In genomic region chr12:4271433-4272013, GRCh38 we compare ENCODE assay signal across 8 cellular contexts. TPM values are rescaled to one million over a fixed set of nuclear protein-coding genes. Genes with fewer than 3 reads are reported as not detected.
DNase-seq lines count a peak whose midpoint lies in the region; ATAC-seq and TF ChIP-seq lines count a peak whose summit lies in the region.

No MANE protein-coding gene starts in this region.

- H3K9me3 ChIP-seq in T-helper 17 cell (ENCODE audit: control insufficient read depth, low read length, poor library complexity, severe bottlenecking): no peaks in the 10 kb centered on the region
- no peaks in the 10 kb centered on the region for H3K9me3 ChIP-seq in psoas muscle

- H3K27me3 ChIP-seq in psoas muscle (ENCODE audit: insufficient read depth in 3 of 3, low read length in 2 of 3): peaks cover 0 to 95% (median 45%) of the 10 kb centered on the region in 3 donors

- intact Hi-C loops in psoas muscle (cut with DNase I): no loop called here

- peaks cover 42% of the 10 kb centered on the region for H3K4me1 ChIP-seq in psoas muscle

- peak overlapping the region; percentile 97 for H3K4me3 Mint-ChIP-seq in T-helper 17 cell

- H3K4me1 Mint-ChIP-seq in T-helper 17 cell: peaks cover 19% of the 10 kb centered on the region

- H3K27ac Mint-ChIP-seq in T-helper 17 cell: peak overlapping the region; percentile 97

- H3K36me3 ChIP-seq in psoas muscle (ENCODE audit: insufficient read depth in 1 of 2, low read depth in 1 of 2): no peaks in the 10 kb centered on the region

- peaks cover 5% of the 10 kb centered on the region for H3K27me3 Mint-ChIP-seq in T-helper 17 cell

- H3K36me3 Mint-ChIP-seq in T-helper 17 cell (ENCODE audit: low read depth): peaks cover 4% of the 10 kb centered on the region

- WGBS in psoas muscle, 3 donors: 1 to 2% (median 2%) methylated on average over 31 of the region's 31 CpGs

- ATAC-seq in GM18502 (IDR thresholded peaks at IDR 0.05; ENCODE audit: poor library complexity, unreplicated experiment) (peak; percentile 17), HG02610 (IDR thresholded peaks at IDR 0.05; ENCODE audit: unreplicated experiment) (peak; percentile 12), T-helper 17 cell (peak; percentile 10), psoas muscle (no peak)

- TF ChIP-seq POLR2A in erythroblast (IDR thresholded peaks at IDR 0.05; ENCODE audit: low read length): peak; percentile 36

- peak in 1 of 3 donors; percentile 35 for DNase-seq in T-helper 17 cell
- peak; percentile 70 to 71 for DNase-seq in erythroblast (lab: John Stamatoyannopoulos, UW)
- no peak for DNase-seq in psoas muscle
- DNase-seq in DMS79 (lab: John Stamatoyannopoulos, UW): no peak
- no peak for DNase-seq in NCI-H345 treated with DMSO at 0.1 percent for 48 hours (lab: John Stamatoyannopoulos, UW; ENCODE audit: unreplicated experiment)
- DNase-seq in NCI-H526 (lab: John Stamatoyannopoulos, UW): no peak

- H3K4me3 ChIP-seq in psoas muscle: peak overlapping the region; percentile 69

- no peak for TF ChIP-seq CTCF in psoas muscle (IDR thresholded peaks at IDR 0.05)

- peak overlapping the region; percentile 23 for H3K27ac ChIP-seq in psoas muscle

RNA-seq across cellular contexts. Expression of gene CCND2, which starts 2.0 kb away (rescaled TPM):
- total RNA-seq in T-helper 17 cell: 100 to 1,000 TPM; 197 to 225 TPM
- 10 to 100 TPM in 1 of 4 donors, 1 to 10 TPM in 3; 3.3 to 10.1 (median 6.2) TPM for total RNA-seq in psoas muscle
- under 1 TPM; 0.31 to 0.68 (median 0.58) TPM for polyA plus RNA-seq in psoas muscle

RNA-seq across cellular contexts. Expression of gene TIGAR, which starts 49.5 kb away (rescaled TPM):
- total RNA-seq in T-helper 17 cell (10 to 100 TPM in 1 of 2 donors, 1 to 10 TPM in 1; 7.8 to 10.7 TPM), psoas muscle (10 to 100 TPM; 10.9 to 17.3 (median 11.8) TPM)
- 10 to 100 TPM in 1 of 3 donors, 1 to 10 TPM in 2; 6.3 to 20.0 (median 8.1) TPM for polyA plus RNA-seq in psoas muscle

Comparison
In these comparisons a context has a peak if more than half of its experiments do, and no peak if none do; other contexts are left out.
1. ATAC-seq: peak in GM18502 (single experiment), HG02610 (single experiment) and T-helper 17 cell (single experiment); none in psoas muscle (0 of 4).
2. DNase-seq: peak in erythroblast (2 of 2); none in psoas muscle (0 of 2), DMS79 (single experiment), NCI-H345 treated with DMSO at 0.1 percent for 48 hours (single experiment) and NCI-H526 (0 of 2).
3. RNA of gene CCND2, which starts 2.0 kb away (total RNA-seq): 197 to 225 TPM in T-helper 17 cell; 3.3 to 10.1 TPM in psoas muscle; every median in the first group is over 10 times any median in the second.